Comparison of ENCODE assay signal across 8 cellular contexts in the genomic region with DNA sequence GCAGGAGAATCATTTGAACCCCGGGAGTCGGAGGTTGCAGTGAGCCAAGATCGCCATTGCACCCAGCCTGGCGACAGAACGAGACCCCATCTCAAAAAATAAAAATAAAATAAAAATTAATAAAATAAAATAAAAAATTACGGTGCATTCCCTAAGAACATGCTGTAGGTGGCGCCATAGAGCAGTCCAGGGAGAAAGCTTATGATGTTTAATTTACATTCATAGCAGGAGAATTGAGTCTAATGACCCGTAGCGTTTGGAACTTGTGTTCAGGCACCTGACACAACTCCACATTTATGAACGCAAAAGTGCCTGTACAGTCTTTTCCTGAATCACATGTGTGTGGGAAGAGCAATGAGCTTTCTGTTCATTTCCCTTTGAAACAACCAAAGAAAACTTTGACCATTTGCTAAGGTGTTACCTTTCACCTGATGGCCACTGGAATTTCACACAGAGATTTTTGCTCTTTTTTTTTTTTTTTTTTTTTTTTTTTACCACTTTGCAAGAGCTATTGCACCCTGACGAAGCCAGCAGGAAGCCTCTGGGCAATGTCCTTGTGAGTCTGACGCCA.
DNase-seq lines count a peak whose midpoint lies in the region; ATAC-seq and TF ChIP-seq lines count a peak whose summit lies in the region.

No MANE protein-coding gene starts in this region.

- H3K4me3 ChIP-seq in coronary artery: no peak overlapping the region

- H3K27ac ChIP-seq in coronary artery: no peak overlapping the region

- DNase-seq in AG08396 (ENCODE audit: low spot score): peak; percentile 51
- peak; percentile 58 for DNase-seq in ELR (ENCODE audit: low read depth)
- peak; percentile 9 for DNase-seq in NCI-H446 treated with DMSO at 0.1 percent for 48 hours (lab: John Stamatoyannopoulos, UW)
- DNase-seq in coronary artery (ENCODE audit: low spot score): no peak
- DNase-seq in nephron progenitor cell: peak; percentile 25
- no peak for DNase-seq in effector CD8-positive, alpha-beta T cell (lab: John Stamatoyannopoulos, UW)
- DNase-seq in T1000 (lab: John Stamatoyannopoulos, UW): no peak

- ATAC-seq in GM18868 (IDR thresholded peaks at IDR 0.05; ENCODE audit: unreplicated experiment): no peak

- H3K9me3 Mint-ChIP-seq in nephron progenitor cell: no peaks in the 10 kb centered on the region

- peak; percentile 77 for TF ChIP-seq CTCF in coronary artery (IDR thresholded peaks at IDR 0.05)
- peak; percentile 85 for TF ChIP-seq CTCF in nephron progenitor cell (IDR thresholded peaks at IDR 0.05)

- H3K27me3 Mint-ChIP-seq in nephron progenitor cell (ENCODE audit: low read depth, poor library complexity): peaks cover 19% of the 10 kb centered on the region

- peaks cover 4% of the 10 kb centered on the region for H3K36me3 Mint-ChIP-seq in nephron progenitor cell (ENCODE audit: low read depth)

- no peak overlapping the region for H3K27ac Mint-ChIP-seq in nephron progenitor cell

- H3K4me1 Mint-ChIP-seq in nephron progenitor cell: peaks cover 16% of the 10 kb centered on the region

- no peak overlapping the region for H3K4me3 Mint-ChIP-seq in nephron progenitor cell

Comparison
In these comparisons a context has a peak if more than half of its experiments do, and no peak if none do; other contexts are left out.
1. DNase-seq: peak in AG08396 (single experiment), ELR (single experiment), NCI-H446 treated with DMSO at 0.1 percent for 48 hours (single experiment) and nephron progenitor cell (single experiment); none in coronary artery (single experiment), effector CD8-positive, alpha-beta T cell (single experiment) and T1000 (single experiment).